ENCODE assay signal across 14 cellular contexts in the genomic region with DNA sequence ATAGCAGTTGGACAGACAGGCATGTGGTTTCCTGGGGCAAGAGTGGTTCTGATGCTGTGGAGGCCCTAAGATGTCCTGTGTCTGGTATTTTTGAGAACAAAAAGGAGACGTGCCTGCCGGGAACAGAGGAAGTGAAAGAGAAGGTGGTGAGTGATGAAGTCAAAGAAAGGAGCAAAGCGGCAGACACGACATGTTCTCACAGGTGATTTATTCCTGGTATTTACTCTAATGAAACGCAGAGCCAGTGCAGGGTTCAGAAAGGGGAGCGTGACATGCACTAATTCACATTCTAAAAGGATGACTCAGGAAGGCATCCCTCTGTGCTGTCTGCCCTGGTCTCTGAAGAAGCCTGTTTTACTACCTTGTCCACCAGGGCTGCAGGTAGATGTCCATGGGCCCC.
DNase-seq lines count a peak whose midpoint lies in the region; ATAC-seq, FAIRE-seq and TF ChIP-seq lines count a peak whose summit lies in the region.
"Had no signal": no experiment of that assay in that cellular context is flagged by ENCODE, and none has a peak within 500 bp of the region (broad histone marks: within the 10 kb centered on the region; RNA-seq: fewer than 3 reads in every experiment).

No MANE protein-coding gene starts in this region.

- H3K4me1 Mint-ChIP-seq in MCF 10A (ENCODE audit: insufficient read depth, unreplicated experiment): peaks cover 23% of the 10 kb centered on the region

- peak; percentile 33 for FAIRE-seq in RCC 7860 (lab: Jason Lieb, UNC)
- FAIRE-seq: A204.1 had no signal

- H3K36me3 Mint-ChIP-seq in MCF 10A (ENCODE audit: insufficient read depth, unreplicated experiment): no peaks in the 10 kb centered on the region

- TF ChIP-seq CTCF in MCF 10A (IDR thresholded peaks at IDR 0.05; ENCODE audit: unreplicated experiment): no peak
- TF ChIP-seq CTCF in breast epithelium (IDR thresholded peaks at IDR 0.05): no peak
- peak; percentile 18 for TF ChIP-seq CTCF in foreskin keratinocyte (conservative IDR thresholded peaks at IDR 0.05)
- no peak for TF ChIP-seq CTCF in stomach (IDR thresholded peaks at IDR 0.05)

- H3K27me3 ChIP-seq in breast epithelium (no peaks in the 10 kb centered on the region), foreskin keratinocyte (no peaks in the 10 kb centered on the region), stomach (no peaks in the 10 kb centered on the region)

- intact Hi-C loops in MCF 10A (cut with micrococcal nuclease) (no loop called here), breast epithelium (cut with DNase I; ENCODE audit: low total_unique reads) (no loop called here), stomach (cut with DNase I; ENCODE audit: low total_unique reads) (no loop called here)

- WGBS in stomach, 5 donors: 59 to 78% (median 68%) methylated on average over 6 of the region's 6 CpGs

- no peaks in the 10 kb centered on the region for H3K27me3 Mint-ChIP-seq in MCF 10A (ENCODE audit: insufficient read depth, unreplicated experiment)

- H3K4me3 ChIP-seq in breast epithelium: no peak overlapping the region
- no peak overlapping the region for H3K4me3 ChIP-seq in stomach
- H3K4me3 ChIP-seq: psoas muscle had no signal

- H3K4me3 Mint-ChIP-seq in MCF 10A (ENCODE audit: unreplicated experiment): no peak overlapping the region

- peak overlapping the region; percentile 40 for H3K27ac Mint-ChIP-seq in MCF 10A (ENCODE audit: low read depth, unreplicated experiment)

- H3K4me1 ChIP-seq in breast epithelium (no peaks in the 10 kb centered on the region), foreskin keratinocyte (peaks cover 36% of the 10 kb centered on the region), stomach (no peaks in the 10 kb centered on the region)
- H3K4me1 ChIP-seq: psoas muscle had no signal

- H3K9me3 Mint-ChIP-seq in MCF 10A (ENCODE audit: unreplicated experiment): peaks cover 4% of the 10 kb centered on the region

- no peaks in the 10 kb centered on the region for H3K36me3 ChIP-seq in breast epithelium
- no peaks in the 10 kb centered on the region for H3K36me3 ChIP-seq in stomach

- DNase-seq in MCF 10A (ENCODE audit: unreplicated experiment) (peak; percentile 60), breast epithelium (ENCODE audit: low spot score in 2 of 2) (no peak), RCC 7860 (ENCODE audit: low spot score) (peak; percentile 72), foreskin keratinocyte (peak; percentile 97 to 98), occipital lobe (lab: John Stamatoyannopoulos, UW) (no peak), stomach (no peak), NCI-H2171 (lab: John Stamatoyannopoulos, UW) (no peak)
- DNase-seq: anterior cingulate cortex; effector memory CD4-positive, alpha-beta T cell; NCI-H524; psoas muscle had no signal

- BruUV-seq in MCF 10A (replicated peaks; lab: Mats Ljungman, UMichigan): no TSS peak

- TF ChIP-seq POLR2A in breast epithelium (IDR thresholded peaks at IDR 0.05): no peak
- no peak for TF ChIP-seq POLR2A in stomach (IDR thresholded peaks at IDR 0.05)

- POLR2A ChIA-PET in MCF 10A (lab: Yijun Ruan, JAX): no interaction called here

- H3K27ac ChIP-seq in breast epithelium (no peak overlapping the region), foreskin keratinocyte (peak overlapping the region; percentile 73), stomach (no peak overlapping the region)
- H3K27ac ChIP-seq: psoas muscle had no signal

- CTCF ChIA-PET in MCF 10A (lab: Yijun Ruan, JAX): interaction anchor here (0.6 kb wide), 1 partner anchor 343 kb away, joined by 3 read pairs; no protein-coding TSS in a partner anchor

- ATAC-seq in foreskin keratinocyte (peak; percentile 96), HG02852 (IDR thresholded peaks at IDR 0.05; ENCODE audit: unreplicated experiment) (no peak)
- ATAC-seq: activated CD4-positive, CD25-positive, alpha-beta regulatory T cell treated with anti-CD3 and anti-CD28 coated beads, Interleukin-2, amount 50 U/mL, for 24 hours; psoas muscle had no signal

- TF ChIP-seq EP300 in stomach (IDR thresholded peaks at IDR 0.05): no peak

- H3K9me3 ChIP-seq in breast epithelium (peaks cover 0 to 7% of the 10 kb centered on the region in 2 donors), stomach (peaks cover 0 to 8% (median 2%) of the 10 kb centered on the region in 4 donors)
- H3K9me3 ChIP-seq: psoas muscle had no signal

Comparison
In these comparisons a context has a peak if more than half of its experiments do, and no peak if none do; other contexts are left out.
1. DNase-seq: peak in MCF 10A (single experiment), RCC 7860 (single experiment) and foreskin keratinocyte (2 of 2); none in breast epithelium (0 of 2), occipital lobe (single experiment), stomach (single experiment) and NCI-H2171 (single experiment).